Comparison of ENCODE assay signal across 30 cellular contexts in genomic region chr7:113664867-113665266, GRCh38.
DNase-seq lines count a peak whose midpoint lies in the region; ATAC-seq, FAIRE-seq and TF ChIP-seq lines count a peak whose summit lies in the region.
"Had no signal": no experiment of that assay in that cellular context is flagged by ENCODE, and none has a peak within 500 bp of the region (broad histone marks: within the 10 kb centered on the region; RNA-seq: fewer than 3 reads in every experiment).

No MANE protein-coding gene starts in this region.

- no peak for ATAC-seq in IMR-90 (ENCODE audit: low read depth)
- no peak for ATAC-seq in HepG2
- ATAC-seq: effector memory CD8-positive, alpha-beta T cell; gastrocnemius medialis; left ventricle myocardium superior; naive thymus-derived CD8-positive, alpha-beta T cell; Panc1; upper lobe of right lung had no signal

- H3K36me3 Mint-ChIP-seq in CD8-positive, alpha-beta memory T cell, result no peaks in the 10 kb centered on the region
- H3K36me3 Mint-ChIP-seq: CD4-positive, CD25-positive, alpha-beta regulatory T cell; naive thymus-derived CD8-positive, alpha-beta T cell had no signal

- no peak overlapping the region for H3K56ac ChIP-seq in IMR-90 (ENCODE audit: extremely low read depth, insufficient read depth, low read length)

- no peak overlapping the region for H3K4ac ChIP-seq in IMR-90 (ENCODE audit: low read depth, low read length)

- no peak for TF ChIP-seq CTCF in IMR-90 (conservative IDR thresholded peaks at IDR 0.05; ENCODE audit: low read depth, low read length)
- no peak for TF ChIP-seq CTCF in keratinocyte (optimal IDR thresholded peaks at IDR 0.05 in 1 of 3, IDR thresholded peaks at IDR 0.05 in 1 of 3, conservative IDR thresholded peaks at IDR 0.05 in 1 of 3; ENCODE audit: extremely low read depth in 1 of 3, insufficient read depth in 2 of 3, low read length in 3 of 3)
- no peak for TF ChIP-seq CTCF in HepG2 (CRISPR knock-in tag; IDR thresholded peaks at IDR 0.05)

- H2AK5ac ChIP-seq in IMR-90 (ENCODE audit: low read depth, low read length), result no peak overlapping the region

- H3K9ac ChIP-seq in IMR-90 (ENCODE audit: low read depth, low read length), result no peak overlapping the region
- H3K9ac ChIP-seq in keratinocyte (ENCODE audit: control insufficient read depth, extremely low read depth, insufficient read depth, low read length), result no peak overlapping the region
- no peak overlapping the region for H3K9ac ChIP-seq in HepG2 (ENCODE audit: insufficient read depth, low read depth, low read length)

- H3K27ac ChIP-seq in IMR-90 (ENCODE audit: insufficient read depth, low read length) (no peak overlapping the region), keratinocyte (ENCODE audit: control insufficient read depth, insufficient read depth, low read length) (no peak overlapping the region), HepG2 (ENCODE audit: extremely low read length, insufficient read depth, low read length) (no peak overlapping the region)
- H3K27ac ChIP-seq in CD8-positive, alpha-beta memory T cell (ENCODE audit: low read depth, low read length), result no peak overlapping the region
- H3K27ac ChIP-seq: 22Rv1, brain microvascular endothelial cell, esophagus squamous epithelium, gastrocnemius medialis, hepatocyte, upper lobe of right lung, VCaP had no signal

- TF ChIP-seq POLR2A in IMR-90 (IDR thresholded peaks at IDR 0.05; ENCODE audit: low read depth, low read length), result no peak
- no peak for TF ChIP-seq POLR2A in HepG2 (IDR thresholded peaks at IDR 0.05; ENCODE audit: insufficient read depth in 1 of 2, low read depth in 2 of 2, low read length in 2 of 2)

- H3K4me1 ChIP-seq in IMR-90 (ENCODE audit: control insufficient read depth, insufficient read depth, low read length) (no peaks in the 10 kb centered on the region), keratinocyte (ENCODE audit: control insufficient read depth, extremely low read depth, insufficient read depth, low read length) (no peaks in the 10 kb centered on the region), HepG2 (ENCODE audit: insufficient read depth, low read length) (no peaks in the 10 kb centered on the region)
- no peaks in the 10 kb centered on the region for H3K4me1 ChIP-seq in CD8-positive, alpha-beta memory T cell (ENCODE audit: insufficient read depth, low read length)
- H3K4me1 ChIP-seq: esophagus squamous epithelium, gastrocnemius medialis, upper lobe of right lung had no signal

- POLR2A ChIA-PET in IMR-90 (lab: Charles Lee; ENCODE audit: unreplicated experiment), result no interaction called here
- POLR2A ChIA-PET in HepG2 (lab: Yijun Ruan, JAX), result no interaction called here
- POLR2A ChIA-PET in CD8-positive, alpha-beta memory T cell (lab: Charles Lee), result no interaction called here

- no peaks in the 10 kb centered on the region for H3K36me3 ChIP-seq in IMR-90 (ENCODE audit: control insufficient read depth, insufficient read depth, low read length)
- no peaks in the 10 kb centered on the region for H3K36me3 ChIP-seq in keratinocyte (ENCODE audit: control insufficient read depth in 2 of 2, extremely low read depth in 1 of 2, insufficient read depth in 2 of 2, low read length in 2 of 2)
- H3K36me3 ChIP-seq in HepG2 (replicated peaks in 1 of 2; ENCODE audit: control insufficient read depth in 1 of 2, insufficient read depth in 2 of 2, low read length in 2 of 2), result no peaks in the 10 kb centered on the region
- H3K36me3 ChIP-seq in CD8-positive, alpha-beta memory T cell (ENCODE audit: insufficient read depth, low read length), result no peaks in the 10 kb centered on the region
- H3K36me3 ChIP-seq: brain microvascular endothelial cell, esophagus squamous epithelium, gastrocnemius medialis, upper lobe of right lung had no signal

- no peak overlapping the region for H3K27ac Mint-ChIP-seq in CD8-positive, alpha-beta memory T cell
- H3K27ac Mint-ChIP-seq: CD4-positive, CD25-positive, alpha-beta regulatory T cell; effector memory CD8-positive, alpha-beta T cell; naive thymus-derived CD8-positive, alpha-beta T cell; T-helper 1 cell treated with Interleukin-12 subunit alpha and Interleukin-12 subunit beta and Interleukin-4 antibody, amounts not matched to agents 30 μg/mL and 1 μg/mL, for 36 hours had no signal

- H3K18ac ChIP-seq in IMR-90 (ENCODE audit: low read depth, low read length), result no peak overlapping the region

- H3K27me3 ChIP-seq in IMR-90 (ENCODE audit: control insufficient read depth, insufficient read depth, low read length), result no peaks in the 10 kb centered on the region
- H3K27me3 ChIP-seq in keratinocyte (ENCODE audit: control insufficient read depth, extremely low read depth, insufficient read depth, low read length), result no peaks in the 10 kb centered on the region
- H3K27me3 ChIP-seq in HepG2 (ENCODE audit: control insufficient read depth in 1 of 2, insufficient read depth in 2 of 2, low read length in 2 of 2), result no peaks in the 10 kb centered on the region
- no peaks in the 10 kb centered on the region for H3K27me3 ChIP-seq in CD8-positive, alpha-beta memory T cell (ENCODE audit: insufficient read depth, low read length, poor library complexity, severe bottlenecking)
- H3K27me3 ChIP-seq: brain microvascular endothelial cell, esophagus squamous epithelium, gastrocnemius medialis, hepatocyte, upper lobe of right lung had no signal

- H4K5ac ChIP-seq in IMR-90 (ENCODE audit: low read depth, low read length), result no peak overlapping the region

- H2AK9ac ChIP-seq in IMR-90 (replicated peaks; ENCODE audit: low read depth, low read length, poor library complexity), result no peak overlapping the region

- no peaks in the 10 kb centered on the region for H3K79me2 ChIP-seq in keratinocyte (ENCODE audit: control insufficient read depth, insufficient read depth, low read length)
- H3K79me2 ChIP-seq in HepG2 (ENCODE audit: insufficient read depth, low read length), result no peaks in the 10 kb centered on the region
- H3K79me2 ChIP-seq: hepatocyte had no signal

- intact Hi-C loops in IMR-90 (cut with micrococcal nuclease) (no loop called here), HepG2 (cut with micrococcal nuclease; ENCODE audit: unreplicated experiment) (no loop called here)

- H3K4me3 Mint-ChIP-seq in CD8-positive, alpha-beta memory T cell, result no peak overlapping the region
- H3K4me3 Mint-ChIP-seq: CD4-positive, CD25-positive, alpha-beta regulatory T cell; effector memory CD8-positive, alpha-beta T cell; naive thymus-derived CD8-positive, alpha-beta T cell; T-helper 1 cell treated with Interleukin-12 subunit alpha and Interleukin-12 subunit beta and Interleukin-4 antibody, amounts not matched to agents 30 μg/mL and 1 μg/mL, for 36 hours had no signal

- no peak overlapping the region for H2BK5ac ChIP-seq in IMR-90 (ENCODE audit: low read depth, low read length, poor library complexity, severe bottlenecking)

- no peak overlapping the region for H2BK120ac ChIP-seq in IMR-90 (ENCODE audit: low read depth, low read length)

- BruUV-seq in IMR-90 (replicated peaks; lab: Mats Ljungman, UMichigan) (no TSS peak), HepG2 (replicated peaks; lab: Mats Ljungman, UMichigan) (no TSS peak)

- H3K9me1 ChIP-seq in IMR-90 (ENCODE audit: insufficient read depth, low read length), result no peaks in the 10 kb centered on the region
- no peaks in the 10 kb centered on the region for H3K9me1 ChIP-seq in keratinocyte (ENCODE audit: control insufficient read depth, extremely low read depth, insufficient read depth, low read length)

- FAIRE-seq in keratinocyte (lab: Jason Lieb, UNC) (no peak), HepG2 (lab: Jason Lieb, UNC) (no peak)

- TF ChIP-seq RAD21 in IMR-90 (IDR thresholded peaks at IDR 0.05; ENCODE audit: low read length) (no peak), HepG2 (CRISPR knock-in tag; IDR thresholded peaks at IDR 0.05) (no peak)

- no peak for TF ChIP-seq EP300 in HepG2 (IDR thresholded peaks at IDR 0.05; ENCODE audit: low read depth in 2 of 2, low read length in 2 of 2)
- TF ChIP-seq EP300 in HepG2 (CRISPR knock-in tag; IDR thresholded peaks at IDR 0.05; ENCODE audit: borderline replicate concordance), result no peak

- no peak overlapping the region for H2BK20ac ChIP-seq in IMR-90 (ENCODE audit: low read depth, low read length)

- no peak overlapping the region for H3K4me3 ChIP-seq in IMR-90 (ENCODE audit: insufficient read depth, low read depth, low read length)
- H3K4me3 ChIP-seq in keratinocyte (ENCODE audit: control insufficient read depth in 2 of 3, extremely low read depth in 1 of 3, insufficient read depth in 2 of 3, low read depth in 1 of 3, low read length in 3 of 3), result no peak overlapping the region
- no peak overlapping the region for H3K4me3 ChIP-seq in HepG2 (replicated peaks in 1 of 3; ENCODE audit: insufficient read depth in 1 of 3, low read depth in 2 of 3, low read length in 3 of 3)
- H3K4me3 ChIP-seq in CD8-positive, alpha-beta memory T cell (ENCODE audit: low read length), result no peak overlapping the region
- H3K4me3 ChIP-seq: esophagus squamous epithelium, gastrocnemius medialis, hepatocyte, smooth muscle cell, upper lobe of right lung had no signal

- in situ Hi-C loops in IMR-90 (cut with MboI; ENCODE audit: low sequenced_read_pairs), result no loop called here
- in situ Hi-C loops in HepG2 (cut with HindIII; ENCODE audit: extremely low pct_ligation_motif_present, low pct_unique_long_range_greater_than_20kb), result no loop called here

- dilution Hi-C loops in IMR-90 (cut with HindIII; ENCODE audit: low sequenced_read_pairs, unreplicated experiment) (no loop called here), keratinocyte (cut with MboI; ENCODE audit: extremely low pct_ligation_motif_present, low sequenced_read_pairs) (no loop called here)

- no peaks in the 10 kb centered on the region for H3K27me3 Mint-ChIP-seq in CD8-positive, alpha-beta memory T cell
- H3K27me3 Mint-ChIP-seq: CD4-positive, CD25-positive, alpha-beta regulatory T cell; effector memory CD8-positive, alpha-beta T cell; naive thymus-derived CD8-positive, alpha-beta T cell had no signal

- H4K8ac ChIP-seq in IMR-90 (ENCODE audit: low read depth in 2 of 2, low read length in 2 of 2), result no peak overlapping the region

- CTCF ChIA-PET in IMR-90 (lab: Yijun Ruan, JAX) (no interaction called here), HepG2 (lab: Yijun Ruan, JAX; ENCODE audit: low intra/inter-chr PET ratio, low total read pairs) (no interaction called here)
- CTCF ChIA-PET in CD8-positive, alpha-beta memory T cell (lab: Charles Lee), result no interaction called here

- H4K20me1 ChIP-seq in IMR-90 (ENCODE audit: insufficient read depth, low read length), result no peaks in the 10 kb centered on the region
- H4K20me1 ChIP-seq in keratinocyte (ENCODE audit: control insufficient read depth, extremely low read depth, insufficient read depth, low read length), result no peaks in the 10 kb centered on the region
- no peaks in the 10 kb centered on the region for H4K20me1 ChIP-seq in HepG2 (ENCODE audit: insufficient read depth, low read length)

- DNase-seq in NOMO-1 treated with DMSO at 0.1 percent for 48 hours (lab: John Stamatoyannopoulos, UW; ENCODE audit: unreplicated experiment) (peak; percentile 0), NOMO-1 treated with dmso at 0.1 percent for 144 hours (lab: John Stamatoyannopoulos, UW; ENCODE audit: unreplicated experiment) (no peak), IMR-90 (peak; percentile 3), OCI-M1 (lab: John Stamatoyannopoulos, UW) (peak; percentile 3), keratinocyte (ENCODE audit: low read depth, low spot score) (no peak), HepG2 (ENCODE audit: low spot score) (no peak), HK-2 (ENCODE audit: unreplicated experiment) (no peak)
- no peak for DNase-seq in CD8-positive, alpha-beta memory T cell
- DNase-seq: activated CD4-positive, alpha-beta T cell treated with anti-CD3 and anti-CD28 coated beads for 48 hours; activated naive CD4-positive, alpha-beta T cell; activated T-cell treated with anti-CD3 and anti-CD28 coated beads, Interleukin-2, amount 50 U/mL, for 48 hours; brain microvascular endothelial cell; CD4-positive, CD25-positive, alpha-beta regulatory T cell; effector memory CD8-positive, alpha-beta T cell; esophagus squamous epithelium; gastrocnemius medialis; Karpas-422; left ventricle myocardium superior; midbrain; naive thymus-derived CD8-positive, alpha-beta T cell; NCI-H1436; NCI-H2107; NCI-H446; upper lobe of right lung had no signal

- H2BK15ac ChIP-seq in IMR-90 (ENCODE audit: low read depth, low read length), result no peak overlapping the region

- no peaks in the 10 kb centered on the region for H3K4me1 Mint-ChIP-seq in CD8-positive, alpha-beta memory T cell
- H3K4me1 Mint-ChIP-seq: CD4-positive, CD25-positive, alpha-beta regulatory T cell; naive thymus-derived CD8-positive, alpha-beta T cell had no signal

- H4K91ac ChIP-seq in IMR-90 (ENCODE audit: insufficient read depth, low read depth, low read length), result no peak overlapping the region

- WGBS in IMR-90 (ENCODE audit: extremely low coverage in 2 of 2, insufficient read length in 1 of 2), 2 experiments, result no CpG with 5 or more reads among the region's 1 CpG
- WGBS in HepG2 (ENCODE audit: low lambda C conversion rate), result 0% methylated on average over 1 of the region's 1 CpG

- H3K9me3 ChIP-seq in IMR-90 (ENCODE audit: control insufficient read depth, insufficient read depth, low read length) (no peaks in the 10 kb centered on the region), keratinocyte (ENCODE audit: control insufficient read depth, low read depth, low read length) (no peaks in the 10 kb centered on the region), HepG2 (ENCODE audit: low read length) (peaks cover 22% of the 10 kb centered on the region)
- H3K9me3 ChIP-seq in CD8-positive, alpha-beta memory T cell (ENCODE audit: low read length), result no peaks in the 10 kb centered on the region
- H3K9me3 ChIP-seq: esophagus squamous epithelium, gastrocnemius medialis, upper lobe of right lung had no signal

- no peak overlapping the region for H2AFZ ChIP-seq in IMR-90 (replicated peaks; ENCODE audit: low read length, poor library complexity)
- peak overlapping the region; percentile 49 for H2AFZ ChIP-seq in keratinocyte (ENCODE audit: control insufficient read depth, low read length)
- no peak overlapping the region for H2AFZ ChIP-seq in HepG2 (ENCODE audit: low read length)
- H2AFZ ChIP-seq: hepatocyte had no signal

- no peaks in the 10 kb centered on the region for H3K79me1 ChIP-seq in IMR-90 (ENCODE audit: low read depth in 1 of 2, low read length in 2 of 2)

- H3K4me2 ChIP-seq in IMR-90 (ENCODE audit: low read depth, low read length) (no peak overlapping the region), keratinocyte (ENCODE audit: control insufficient read depth, extremely low read depth, insufficient read depth, low read depth, low read length) (no peak overlapping the region), HepG2 (ENCODE audit: low read depth, low read length) (no peak overlapping the region)
- H3K4me2 ChIP-seq: hepatocyte, smooth muscle cell had no signal

- H3K23ac ChIP-seq in IMR-90 (ENCODE audit: low read depth, low read length), result no peak overlapping the region

- no peak overlapping the region for H3K14ac ChIP-seq in IMR-90 (replicated peaks; ENCODE audit: low read depth, low read length)

- H3K9me3 Mint-ChIP-seq in CD8-positive, alpha-beta memory T cell, result peaks cover 2 to 21% (median 3%) of the 10 kb centered on the region in 5 donors

Comparison
In these comparisons a context has a peak if more than half of its experiments do, and no peak if none do; other contexts are left out.
1. DNase-seq: peak in NOMO-1 treated with DMSO at 0.1 percent for 48 hours (single experiment), IMR-90 (single experiment) and OCI-M1 (single experiment); none in NOMO-1 treated with dmso at 0.1 percent for 144 hours (single experiment), keratinocyte (single experiment), HepG2 (single experiment), HK-2 (single experiment) and CD8-positive, alpha-beta memory T cell (0 of 5).